ENCODE assay signal across 25 cellular contexts in genomic region chr19:23311551-23311950, GRCh38.
"Had no signal": no experiment of that assay in that cellular context is flagged by ENCODE, and none has a peak within 500 bp of the region (broad histone marks: within the 10 kb centered on the region; RNA-seq: fewer than 3 reads in every experiment).

No MANE protein-coding gene starts in this region.

- H3K27me3 Mint-ChIP-seq: naive B cell; progenitor cell of endocrine pancreas; stimulated activated naive B cell treated with anti-CD40 and anti-IgM and Interleukin-4, amounts not matched to agents 10 μg/mL and 1 μg/mL and 100 μg/mL, for 72 hours; type B pancreatic cell had no signal

- H3K36me3 Mint-ChIP-seq: naive B cell; stimulated activated naive B cell treated with anti-CD40 and anti-IgM and Interleukin-4, amounts not matched to agents 10 μg/mL and 1 μg/mL and 100 μg/mL, for 72 hours; type B pancreatic cell had no signal

- H3K4me3 Mint-ChIP-seq: mesothelial cell of epicardium; naive B cell; natural killer cell; nephron progenitor cell; stimulated activated naive B cell treated with anti-CD40 and anti-IgM and Interleukin-4, amounts not matched to agents 10 μg/mL and 1 μg/mL and 100 μg/mL, for 72 hours; type B pancreatic cell had no signal

- H3K9me3 Mint-ChIP-seq: type B pancreatic cell had no signal

- H3K36me3 ChIP-seq: left lung, ovary, right atrium auricular region, right lobe of liver, suprapubic skin, thoracic aorta, tibial artery, uterus had no signal

- H3K4me3 ChIP-seq: left lung, lung, ovary, right atrium auricular region, right lobe of liver, suprapubic skin, thoracic aorta, tibial artery, uterus had no signal

- ATAC-seq: left colon; left lung; natural killer cell; right lobe of liver; stimulated activated naive B cell treated with anti-CD40 and anti-IgM and Interleukin-4, amounts not matched to agents 10 μg/mL and 1 μg/mL and 100 μg/mL, for 72 hours had no signal

- H3K27ac ChIP-seq: left lung, ovary, right atrium auricular region, right lobe of liver, suprapubic skin, thoracic aorta, tibial artery, uterus had no signal

- H3K4me1 ChIP-seq: left lung, right atrium auricular region, right lobe of liver, suprapubic skin, tibial artery, uterus had no signal

- H3K4me1 Mint-ChIP-seq: mesothelial cell of epicardium; naive B cell; natural killer cell; nephron progenitor cell; stimulated activated naive B cell treated with anti-CD40 and anti-IgM and Interleukin-4, amounts not matched to agents 10 μg/mL and 1 μg/mL and 100 μg/mL, for 72 hours had no signal

- DNase-seq: hippocampal formation; kidney glomerular epithelial cell; left colon; left lung; mesendoderm; naive B cell; natural killer cell; nephron progenitor cell; ovary; right lobe of liver; stimulated activated CD4-positive, alpha-beta T cell treated with anti-CD3 and anti-CD28 coated beads, Interleukin-12 subunit alpha, Interleukin-12 subunit beta, amount 100 ng/mL, for 4 hours; stimulated activated CD4-positive, alpha-beta T cell treated with anti-CD3 and anti-CD28 coated beads, Interleukin-15, amount 100 ng/mL, for 24 hours; stimulated activated CD4-positive, alpha-beta T cell treated with anti-CD3 and anti-CD28 coated beads, Interleukin-2, amount 100 ng/mL, for 24 hours; stimulated activated CD4-positive, alpha-beta T cell treated with anti-CD3 and anti-CD28 coated beads, Interleukin-4, amount 100 ng/mL, for 1 hour; stimulated activated naive B cell treated with anti-CD40 and anti-IgM and Interleukin-4, amounts not matched to agents 10 μg/mL and 1 μg/mL and 100 μg/mL, for 72 hours; stimulated activated naive CD8-positive, alpha-beta T cell treated with anti-CD3 and anti-CD28 coated beads, Interleukin-15, Interleukin-2, amounts not matched to agents 100 U/mL and 50 U/mL, for 24 hours; tibial artery; uterus had no signal

- H3K9me3 ChIP-seq: ovary, right atrium auricular region, right lobe of liver, thoracic aorta, tibial artery, uterus had no signal

- H3K27ac Mint-ChIP-seq: mesothelial cell of epicardium; natural killer cell; nephron progenitor cell; progenitor cell of endocrine pancreas; stimulated activated naive B cell treated with anti-CD40 and anti-IgM and Interleukin-4, amounts not matched to agents 10 μg/mL and 1 μg/mL and 100 μg/mL, for 72 hours; type B pancreatic cell had no signal

- H3K27me3 ChIP-seq: left lung, ovary, right atrium auricular region, right lobe of liver, suprapubic skin, tibial artery, uterus had no signal
